In genomic region chr10:119080521-119081259, GRCh38 we compare ENCODE assay signal across 8 cellular contexts. TPM values are rescaled to one million over a fixed set of nuclear protein-coding genes. Genes with fewer than 3 reads are reported as not detected.
DNase-seq lines count a peak whose midpoint lies in the region; ATAC-seq, FAIRE-seq and TF ChIP-seq lines count a peak whose summit lies in the region.

EIF3A (minus strand) TSS chr10:119080817; CDS start chr10:119080676, 141 bp downstream.

- H3K9me3 ChIP-seq in Loucy (ENCODE audit: insufficient read depth, low read depth, low read length) (no peaks in the 10 kb centered on the region), gastroesophageal sphincter (no peaks in the 10 kb centered on the region), neutrophil (no peaks in the 10 kb centered on the region)

- peaks cover 41% of the 10 kb centered on the region for H4K20me1 ChIP-seq in Loucy (ENCODE audit: insufficient read depth, low read length, poor library complexity, severe bottlenecking)

- H3K4me1 Mint-ChIP-seq in activated naive CD4-positive, alpha-beta T cell treated with anti-CD3 and anti-CD28 coated beads for 36 hours (ENCODE audit: low read depth), result peaks cover 33% of the 10 kb centered on the region

- in situ Hi-C loops in SK-MEL-5 (cut with HindIII; ENCODE audit: low pct_unique_long_range_greater_than_20kb, low sequenced_read_pairs), result no loop called here

- CTCF ChIA-PET in activated naive CD4-positive, alpha-beta T cell treated with anti-CD3 and anti-CD28 coated beads for 36 hours (lab: Charles Lee), result interaction anchor here (1.1 to 1.6 kb wide), 2 partner anchors 50 to 51 kb away, joined by 3 read pairs; no protein-coding TSS in a partner anchor

- H3F3A ChIP-seq in Loucy (ENCODE audit: low read depth), result peaks cover 3% of the 10 kb centered on the region; the same call in 1 of the 2 replicates

- H3K27me3 ChIP-seq in Loucy (ENCODE audit: insufficient read depth, low read length, poor library complexity, severe bottlenecking) (no peaks in the 10 kb centered on the region), gastroesophageal sphincter (no peaks in the 10 kb centered on the region), neutrophil (no peaks in the 10 kb centered on the region)

- TF ChIP-seq POLR2A in H54 (IDR thresholded peaks at IDR 0.05; ENCODE audit: low read depth, low read length) (peak; percentile 96), gastroesophageal sphincter (IDR thresholded peaks at IDR 0.05) (peak; percentile 90 to 95)

- no peaks in the 10 kb centered on the region for H3K27me3 Mint-ChIP-seq in activated naive CD4-positive, alpha-beta T cell treated with anti-CD3 and anti-CD28 coated beads for 36 hours (ENCODE audit: low read depth)

- H3K27ac ChIP-seq in gastroesophageal sphincter, result peak within 1 kb of the TSS; percentile 89 to 99 (median 96)
- H3K27ac ChIP-seq in neutrophil, result peak within 1 kb of the TSS; percentile 90

- H3K9me3 Mint-ChIP-seq in activated naive CD4-positive, alpha-beta T cell treated with anti-CD3 and anti-CD28 coated beads for 36 hours, result no peaks in the 10 kb centered on the region

- no peaks in the 10 kb centered on the region for H3K36me3 ChIP-seq in Loucy (ENCODE audit: insufficient read depth, low read length)
- H3K36me3 ChIP-seq in gastroesophageal sphincter, result no peaks in the 10 kb centered on the region
- H3K36me3 ChIP-seq in neutrophil, result no peaks in the 10 kb centered on the region

- peaks cover 31% of the 10 kb centered on the region for H3K36me3 Mint-ChIP-seq in activated naive CD4-positive, alpha-beta T cell treated with anti-CD3 and anti-CD28 coated beads for 36 hours (ENCODE audit: low read depth)

- 0% methylated on average over 5 to 10 of the region's 74 CpGs for WGBS in gastroesophageal sphincter (ENCODE audit: low coverage in 1 of 2), 2 donors

- intact Hi-C loops in activated naive CD4-positive, alpha-beta T cell treated with anti-CD3 and anti-CD28 coated beads for 36 hours (cut with micrococcal nuclease), result loop anchor here (1.0 to 2.0 kb wide), 10 partner anchors 24 to 517 kb away; partner anchors contain the start of genes DENND10, PRDX3, RGS10 and SFXN4

- TF ChIP-seq CTCF in Loucy (conservative IDR thresholded peaks at IDR 0.05; ENCODE audit: low read length) (no peak), gastroesophageal sphincter (IDR thresholded peaks at IDR 0.05) (no peak), neutrophil (IDR thresholded peaks at IDR 0.05) (peak; percentile 59), subcutaneous adipose tissue (IDR thresholded peaks at IDR 0.05; ENCODE audit: low read depth) (no peak)

- DNase-seq in H54 (ENCODE audit: insufficient read length, low spot score) (peak; percentile 90), SK-MEL-5 (ENCODE audit: low read depth, low spot score) (peak; percentile 82)
- peak; percentile 90 for DNase-seq in activated naive CD4-positive, alpha-beta T cell treated with anti-CD3 and anti-CD28 coated beads for 36 hours

- FAIRE-seq in G401.6 (lab: Jason Lieb, UNC), result peak; percentile 19
- peak; percentile 11 for FAIRE-seq in H54 (lab: Jason Lieb, UNC)

- H3K27ac Mint-ChIP-seq in activated naive CD4-positive, alpha-beta T cell treated with anti-CD3 and anti-CD28 coated beads for 36 hours, result peak within 1 kb of the TSS; percentile 98

- peak; percentile 98 for ATAC-seq in gastroesophageal sphincter

- H3K4me3 ChIP-seq in Loucy (ENCODE audit: low read length, poor library complexity, severe bottlenecking) (peak within 1 kb of the TSS; percentile 80), gastroesophageal sphincter (peak within 1 kb of the TSS; percentile 82), neutrophil (ENCODE audit: low read depth in 1 of 2, low read length in 1 of 2) (peak within 1 kb of the TSS; percentile 89 to 96)

- H3K9ac ChIP-seq in Loucy (ENCODE audit: low read depth, low read length, poor library complexity, severe bottlenecking), result peak within 1 kb of the TSS; percentile 96

- H3K79me2 ChIP-seq in Loucy (ENCODE audit: insufficient read depth, low read length), result peaks cover 54% of the 10 kb centered on the region

- H3K9me2 ChIP-seq in Loucy (replicated peaks; ENCODE audit: low read depth, low read length), result no peaks in the 10 kb centered on the region

- peak within 1 kb of the TSS; percentile 77 for H2AFZ ChIP-seq in Loucy (ENCODE audit: low read length)

- peaks cover 29% of the 10 kb centered on the region for H3K4me1 ChIP-seq in Loucy (ENCODE audit: insufficient read depth, low read length, poor library complexity, severe bottlenecking)
- H3K4me1 ChIP-seq in gastroesophageal sphincter, result peaks cover 0 to 47% (median 0%) of the 10 kb centered on the region in 3 donors
- peaks cover 40 to 46% of the 10 kb centered on the region in 2 experiments for H3K4me1 ChIP-seq in neutrophil (ENCODE audit: control insufficient read depth in 1 of 2, insufficient read depth in 1 of 2, low read depth in 1 of 2, low read length in 1 of 2)

- peak within 1 kb of the TSS; percentile 91 for H3K4me2 ChIP-seq in Loucy (ENCODE audit: low read depth, low read length, poor library complexity, severe bottlenecking)

- no peak for TF ChIP-seq EP300 in gastroesophageal sphincter (IDR thresholded peaks at IDR 0.05)

- peak within 1 kb of the TSS; percentile 95 for H3K4me3 Mint-ChIP-seq in activated naive CD4-positive, alpha-beta T cell treated with anti-CD3 and anti-CD28 coated beads for 36 hours

RNA-seq across cellular contexts. Expression of gene EIF3A, which starts in this region (rescaled TPM):
- total RNA-seq in SK-MEL-5 (2014; rRNA removed; shearing (Covaris generic)), result 112 and 130 TPM in 2 replicates
- polyA plus RNA-seq in SK-MEL-5 (2015; cell fraction: cytosol; rRNA removed), result 43.7 and 68.7 TPM in 2 replicates
- polyA plus RNA-seq in SK-MEL-5 (2015; cell fraction: nucleus; rRNA removed), result 42.5 and 51.6 TPM in 2 replicates
- total RNA-seq in activated naive CD4-positive, alpha-beta T cell treated with anti-CD3 and anti-CD28 coated beads for 36 hours, result 100 to 1,000 TPM; 113 to 120 TPM
- total RNA-seq in gastroesophageal sphincter (100 to 1,000 TPM; 124 to 149 (median 136) TPM), subcutaneous adipose tissue (100 to 1,000 TPM; 129 to 174 (median 157) TPM)

Comparison
In these comparisons a context has a peak if more than half of its experiments do, and no peak if none do; other contexts are left out.
1. Peak in every context shown above with its lines: DNase-seq, ATAC-seq, H3K4me3 ChIP-seq and H3K27ac ChIP-seq.